In the genomic region with DNA sequence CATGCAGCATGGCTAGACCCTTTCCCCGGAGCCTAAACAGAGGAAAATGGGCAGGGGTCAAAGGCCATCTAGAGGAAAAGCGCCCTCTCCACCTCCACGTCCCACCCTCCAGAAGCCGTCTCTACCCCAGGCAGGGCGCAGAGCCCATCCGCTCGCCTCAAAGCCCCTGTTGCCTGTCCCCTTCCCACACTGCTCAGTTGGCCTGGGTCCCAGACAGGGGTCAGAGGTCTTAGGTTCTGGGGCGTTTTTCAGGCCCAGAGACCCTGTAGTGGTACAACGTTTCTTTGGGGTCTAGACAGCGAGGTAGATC, we compare ENCODE assay signal across 6 cellular contexts. TPM values are rescaled to one million over a fixed set of nuclear protein-coding genes. Genes with fewer than 3 reads are reported as not detected.
DNase-seq lines count a peak whose midpoint lies in the region; ATAC-seq and TF ChIP-seq lines count a peak whose summit lies in the region.

No MANE protein-coding gene starts in this region.

- no peaks in the 10 kb centered on the region for H3K9me3 ChIP-seq in stomach smooth muscle (ENCODE audit: control insufficient read depth in 2 of 2, low read length in 2 of 2)

- H3K4me1 ChIP-seq in stomach smooth muscle (ENCODE audit: control insufficient read depth, insufficient read depth, low read length), result peaks cover 13% of the 10 kb centered on the region

- peaks cover under 1 to 2% of the 10 kb centered on the region in 2 donors for H3K36me3 ChIP-seq in stomach smooth muscle (ENCODE audit: control insufficient read depth in 2 of 2, insufficient read depth in 2 of 2, low read length in 2 of 2)

- H3K4me3 ChIP-seq in foreskin fibroblast (ENCODE audit: low read depth in 1 of 2, low read length in 2 of 2) (peak overlapping the region; percentile 87 to 99), stomach smooth muscle (ENCODE audit: low read length in 2 of 2) (peak overlapping the region; percentile 87 to 93)

- no peaks in the 10 kb centered on the region for H3K27me3 ChIP-seq in stomach smooth muscle (ENCODE audit: control insufficient read depth in 1 of 2, insufficient read depth in 2 of 2, low read length in 2 of 2)

- ATAC-seq in GM21723 (IDR thresholded peaks at IDR 0.05; ENCODE audit: unreplicated experiment) (peak; percentile 6), HG03108 (IDR thresholded peaks at IDR 0.05; ENCODE audit: unreplicated experiment) (no peak)

- peak overlapping the region; percentile 97 for H3K27ac ChIP-seq in stomach smooth muscle (ENCODE audit: low read length)

- DNase-seq in NCI-H526 treated with DMSO at 0.1 percent for 48 hours (lab: John Stamatoyannopoulos, UW) (peak; percentile 36), foreskin fibroblast (no peak), SK-N-DZ (ENCODE audit: low spot score) (no peak)

- H3K9ac ChIP-seq in stomach smooth muscle (ENCODE audit: low read length in 2 of 2), result peak overlapping the region; percentile 93 to 98

- TF ChIP-seq CTCF in foreskin fibroblast (IDR thresholded peaks at IDR 0.05; ENCODE audit: low read depth, low read length), result no peak

RNA-seq across cellular contexts. Expression of a gene that starts 0.3 kb away (rescaled TPM):
- 3.7 and 6.0 TPM in 2 replicates for polyA plus RNA-seq in SK-N-DZ (2014; cell fraction: cytosol; rRNA removed)
- 8.6 and 18.9 TPM in 2 replicates for polyA plus RNA-seq in SK-N-DZ (2014; cell fraction: nucleus; rRNA removed)

RNA-seq across cellular contexts. Expression of a gene that starts 0.7 kb away (rescaled TPM):
- polyA plus RNA-seq in SK-N-DZ (2014; cell fraction: cytosol; rRNA removed), result not detected in 2 replicates
- not detected in 2 replicates for polyA plus RNA-seq in SK-N-DZ (2014; cell fraction: nucleus; rRNA removed)

RNA-seq across cellular contexts. Expression of a gene that starts 27.9 kb away (rescaled TPM):
- 42.6 and 46.1 TPM in 2 replicates for polyA plus RNA-seq in SK-N-DZ (2014; cell fraction: cytosol; rRNA removed)
- polyA plus RNA-seq in SK-N-DZ (2014; cell fraction: nucleus; rRNA removed), result 16.9 and 19.5 TPM in 2 replicates

RNA-seq across cellular contexts. Expression of a gene that starts 30.0 kb away (rescaled TPM):
- 0.07 and 0.08 TPM in 2 replicates for polyA plus RNA-seq in SK-N-DZ (2014; cell fraction: cytosol; rRNA removed)
- 0.24 TPM in 1 of 2 replicates, not detected in the other for polyA plus RNA-seq in SK-N-DZ (2014; cell fraction: nucleus; rRNA removed)

RNA-seq across cellular contexts. Expression of a gene that starts 38.1 kb away (rescaled TPM):
- 0.66 and 2.1 TPM in 2 replicates for polyA plus RNA-seq in SK-N-DZ (2014; cell fraction: cytosol; rRNA removed)
- polyA plus RNA-seq in SK-N-DZ (2014; cell fraction: nucleus; rRNA removed), result 0.67 and 1.6 TPM in 2 replicates
